8 cellular contexts compared by ENCODE assay signal in the genomic region with DNA sequence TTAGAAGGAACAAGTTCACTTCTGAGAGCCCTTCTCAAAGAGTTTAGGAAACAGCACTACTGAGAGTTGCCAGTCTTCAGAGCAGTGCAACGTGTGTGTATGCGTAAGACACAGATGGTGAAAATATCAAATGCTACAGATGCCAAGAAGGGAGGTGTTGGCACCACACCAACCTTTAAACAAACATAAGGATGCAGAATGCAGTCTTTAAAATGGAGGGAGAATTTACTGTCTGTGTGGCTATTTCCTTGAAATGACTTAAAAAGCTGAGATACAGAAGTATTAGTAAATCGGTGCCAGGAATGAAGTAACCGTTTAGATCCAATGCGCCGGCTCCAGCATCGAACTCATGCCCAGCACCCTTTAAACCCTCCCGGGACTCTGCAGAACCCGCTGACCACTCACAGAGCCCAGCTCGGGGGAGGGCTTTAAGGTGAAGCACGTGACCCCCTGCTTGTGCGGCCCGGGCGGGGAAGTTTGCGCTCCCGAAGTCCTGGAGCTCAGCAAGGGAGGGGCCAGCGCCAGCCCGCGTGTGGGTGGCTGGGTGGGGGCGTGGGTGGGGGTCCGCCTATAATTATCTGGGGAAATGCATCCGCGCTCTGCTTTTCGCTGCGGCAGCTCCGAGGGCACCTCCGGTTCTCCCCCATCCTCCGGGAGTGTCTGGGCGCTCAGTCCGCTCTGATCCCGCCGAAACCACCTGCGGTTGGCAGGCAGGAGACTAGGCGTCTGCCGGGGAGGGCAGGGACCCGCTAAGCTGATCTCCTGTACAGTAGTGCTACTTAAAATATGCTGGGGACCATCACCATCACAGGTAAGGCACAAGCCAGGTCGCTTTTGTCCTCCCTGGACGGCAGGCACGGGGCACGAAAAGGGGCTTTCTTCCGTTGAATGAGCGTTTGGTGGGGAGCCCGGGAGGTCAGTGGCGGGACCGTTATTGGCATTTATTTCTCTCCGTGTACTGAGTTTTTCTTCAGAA.
DNase-seq lines count a peak whose midpoint lies in the region; ATAC-seq and TF ChIP-seq lines count a peak whose summit lies in the region.

No MANE protein-coding gene starts in this region.

- TF ChIP-seq RAD21 in Ishikawa (IDR thresholded peaks at IDR 0.05; ENCODE audit: low read depth): no peak

- H3K4me1 ChIP-seq in urinary bladder (ENCODE audit: insufficient read depth): no peaks in the 10 kb centered on the region

- 1% methylated on average over 46 of the region's 46 CpGs for WGBS in urinary bladder

- no peak overlapping the region for H3K27ac Mint-ChIP-seq in CD4-positive, alpha-beta T cell
- no peak overlapping the region for H3K27ac Mint-ChIP-seq in activated CD4-positive, alpha-beta T cell treated with anti-CD3 and anti-CD28 coated beads, Interleukin-2, amount 10 ng/mL, durations not matched to agents 7 days and 5 days

- H3K9me3 Mint-ChIP-seq in CD4-positive, alpha-beta T cell: no peaks in the 10 kb centered on the region
- H3K9me3 Mint-ChIP-seq in activated CD4-positive, alpha-beta T cell treated with anti-CD3 and anti-CD28 coated beads, Interleukin-2, amount 10 ng/mL, durations not matched to agents 7 days and 5 days: no peaks in the 10 kb centered on the region

- CTCF ChIA-PET in CD4-positive, alpha-beta T cell (lab: Charles Lee): interaction anchor here (0.7 to 5.1 kb wide), 16 partner anchors 9 to 432 kb away, joined by 3 to 78 read pairs (median 4); no protein-coding TSS in a partner anchor
- CTCF ChIA-PET in activated CD4-positive, alpha-beta T cell treated with anti-CD3 and anti-CD28 coated beads, Interleukin-2, amount 10 ng/mL, durations not matched to agents 7 days and 5 days (lab: Charles Lee): interaction anchor here (0.5 to 6.6 kb wide), 29 partner anchors 9 to 508 kb away, joined by 3 to 64 read pairs (median 4); no protein-coding TSS in a partner anchor

- H3K4me1 Mint-ChIP-seq in CD4-positive, alpha-beta T cell (ENCODE audit: low read depth): peaks cover 22% of the 10 kb centered on the region
- H3K4me1 Mint-ChIP-seq in activated CD4-positive, alpha-beta T cell treated with anti-CD3 and anti-CD28 coated beads, Interleukin-2, amount 10 ng/mL, durations not matched to agents 7 days and 5 days: peaks cover 23% of the 10 kb centered on the region

- DNase-seq in CD4-positive, alpha-beta T cell: peak in 1 of 10 experiments; percentile 3
- peak; percentile 15 for DNase-seq in activated CD4-positive, alpha-beta T cell treated with anti-CD3 and anti-CD28 coated beads, Interleukin-2, amount 10 ng/mL, durations not matched to agents 7 days and 5 days
- DNase-seq in epithelial cell of proximal tubule (ENCODE audit: low read depth) (peak; percentile 16), mucosa of gallbladder (ENCODE audit: low spot score) (peak; percentile 67), NCI-H510A treated with DMSO at 0.1 percent for 48 hours (lab: John Stamatoyannopoulos, UW) (no peak)

- peak overlapping the region; percentile 83 for H3K4me3 Mint-ChIP-seq in CD4-positive, alpha-beta T cell
- peak overlapping the region; percentile 50 for H3K4me3 Mint-ChIP-seq in activated CD4-positive, alpha-beta T cell treated with anti-CD3 and anti-CD28 coated beads, Interleukin-2, amount 10 ng/mL, durations not matched to agents 7 days and 5 days

- H3K36me3 ChIP-seq in urinary bladder (ENCODE audit: insufficient read depth): no peaks in the 10 kb centered on the region

- no peaks in the 10 kb centered on the region for H3K9me3 ChIP-seq in CD4-positive, alpha-beta T cell (ENCODE audit: control insufficient read depth, low read length)

- peak; percentile 44 for ATAC-seq in CD4-positive, alpha-beta T cell (ENCODE audit: poor library complexity)
- ATAC-seq in GM18873 (IDR thresholded peaks at IDR 0.05; ENCODE audit: low FRiP score, unreplicated experiment): no peak

- peaks cover 58% of the 10 kb centered on the region for H3K27me3 Mint-ChIP-seq in CD4-positive, alpha-beta T cell
- H3K27me3 Mint-ChIP-seq in activated CD4-positive, alpha-beta T cell treated with anti-CD3 and anti-CD28 coated beads, Interleukin-2, amount 10 ng/mL, durations not matched to agents 7 days and 5 days: peaks cover 51% of the 10 kb centered on the region

- no peak overlapping the region for H3K27ac ChIP-seq in CD4-positive, alpha-beta T cell (ENCODE audit: low read depth, low read length)
- no peak overlapping the region for H3K27ac ChIP-seq in urinary bladder (ENCODE audit: low read depth)

- POLR2A ChIA-PET in CD4-positive, alpha-beta T cell (lab: Charles Lee): interaction anchor here (0.8 to 2.5 kb wide), 6 partner anchors 9 to 433 kb away, joined by 3 to 20 read pairs (median 5); no protein-coding TSS in a partner anchor
- POLR2A ChIA-PET in activated CD4-positive, alpha-beta T cell treated with anti-CD3 and anti-CD28 coated beads, Interleukin-2, amount 10 ng/mL, durations not matched to agents 7 days and 5 days (lab: Charles Lee): no interaction called here

- no peak for TF ChIP-seq CTCF in CD4-positive, alpha-beta T cell (IDR thresholded peaks at IDR 0.05)
- TF ChIP-seq CTCF in epithelial cell of proximal tubule (conservative IDR thresholded peaks at IDR 0.05; ENCODE audit: low read depth, low read length): no peak

- intact Hi-C loops in CD4-positive, alpha-beta T cell (cut with DNase I, micrococcal nuclease): no loop called here

- H3K27me3 ChIP-seq in CD4-positive, alpha-beta T cell (ENCODE audit: control insufficient read depth, insufficient read depth, low read length): peaks cover 26% of the 10 kb centered on the region

- TF ChIP-seq EP300 in Ishikawa (IDR thresholded peaks at IDR 0.05; ENCODE audit: borderline replicate concordance): no peak

- peak overlapping the region; percentile 73 for H3K4me3 ChIP-seq in epithelial cell of proximal tubule (ENCODE audit: low read depth, low read length)
- H3K4me3 ChIP-seq in urinary bladder (ENCODE audit: low read depth, low read length): peak overlapping the region; percentile 50

- no peaks in the 10 kb centered on the region for H3K36me3 Mint-ChIP-seq in CD4-positive, alpha-beta T cell (ENCODE audit: low read depth)
- no peaks in the 10 kb centered on the region for H3K36me3 Mint-ChIP-seq in activated CD4-positive, alpha-beta T cell treated with anti-CD3 and anti-CD28 coated beads, Interleukin-2, amount 10 ng/mL, durations not matched to agents 7 days and 5 days (ENCODE audit: low read depth)

TF ChIP-seq in Ishikawa, 13 proteins besides CTCF, POLR2A, EP300 and RAD21:
- TF ChIP-seq, protein P1, sequence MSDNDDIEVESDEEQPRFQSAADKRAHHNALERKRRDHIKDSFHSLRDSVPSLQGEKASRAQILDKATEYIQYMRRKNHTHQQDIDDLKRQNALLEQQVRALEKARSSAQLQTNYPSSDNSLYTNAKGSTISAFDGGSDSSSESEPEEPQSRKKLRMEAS (IDR thresholded peaks at IDR 0.05): peak; percentile 63
- TF ChIP-seq EGR1 (IDR thresholded peaks at IDR 0.05) (peak; percentile 48; the same call in 1 of the 2 replicates), TCF12 (IDR thresholded peaks at IDR 0.05; ENCODE audit: low read depth) (0 out of 2 replicates have a peak, but pooled peaks have one; percentile 10), NFIC (IDR thresholded peaks at IDR 0.05) (peak; percentile 47; the same call in 1 of the 2 replicates), CREB1 (IDR thresholded peaks at IDR 0.05; ENCODE audit: low read depth) (no peak)
- TF ChIP-seq, protein P2, sequence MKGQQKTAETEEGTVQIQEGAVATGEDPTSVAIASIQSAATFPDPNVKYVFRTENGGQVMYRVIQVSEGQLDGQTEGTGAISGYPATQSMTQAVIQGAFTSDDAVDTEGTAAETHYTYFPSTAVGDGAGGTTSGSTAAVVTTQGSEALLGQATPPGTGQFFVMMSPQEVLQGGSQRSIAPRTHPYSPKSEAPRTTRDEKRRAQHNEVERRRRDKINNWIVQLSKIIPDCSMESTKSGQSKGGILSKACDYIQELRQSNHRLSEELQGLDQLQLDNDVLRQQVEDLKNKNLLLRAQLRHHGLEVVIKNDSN (IDR thresholded peaks at IDR 0.05): peak; percentile 94
- TF ChIP-seq, protein P3, sequence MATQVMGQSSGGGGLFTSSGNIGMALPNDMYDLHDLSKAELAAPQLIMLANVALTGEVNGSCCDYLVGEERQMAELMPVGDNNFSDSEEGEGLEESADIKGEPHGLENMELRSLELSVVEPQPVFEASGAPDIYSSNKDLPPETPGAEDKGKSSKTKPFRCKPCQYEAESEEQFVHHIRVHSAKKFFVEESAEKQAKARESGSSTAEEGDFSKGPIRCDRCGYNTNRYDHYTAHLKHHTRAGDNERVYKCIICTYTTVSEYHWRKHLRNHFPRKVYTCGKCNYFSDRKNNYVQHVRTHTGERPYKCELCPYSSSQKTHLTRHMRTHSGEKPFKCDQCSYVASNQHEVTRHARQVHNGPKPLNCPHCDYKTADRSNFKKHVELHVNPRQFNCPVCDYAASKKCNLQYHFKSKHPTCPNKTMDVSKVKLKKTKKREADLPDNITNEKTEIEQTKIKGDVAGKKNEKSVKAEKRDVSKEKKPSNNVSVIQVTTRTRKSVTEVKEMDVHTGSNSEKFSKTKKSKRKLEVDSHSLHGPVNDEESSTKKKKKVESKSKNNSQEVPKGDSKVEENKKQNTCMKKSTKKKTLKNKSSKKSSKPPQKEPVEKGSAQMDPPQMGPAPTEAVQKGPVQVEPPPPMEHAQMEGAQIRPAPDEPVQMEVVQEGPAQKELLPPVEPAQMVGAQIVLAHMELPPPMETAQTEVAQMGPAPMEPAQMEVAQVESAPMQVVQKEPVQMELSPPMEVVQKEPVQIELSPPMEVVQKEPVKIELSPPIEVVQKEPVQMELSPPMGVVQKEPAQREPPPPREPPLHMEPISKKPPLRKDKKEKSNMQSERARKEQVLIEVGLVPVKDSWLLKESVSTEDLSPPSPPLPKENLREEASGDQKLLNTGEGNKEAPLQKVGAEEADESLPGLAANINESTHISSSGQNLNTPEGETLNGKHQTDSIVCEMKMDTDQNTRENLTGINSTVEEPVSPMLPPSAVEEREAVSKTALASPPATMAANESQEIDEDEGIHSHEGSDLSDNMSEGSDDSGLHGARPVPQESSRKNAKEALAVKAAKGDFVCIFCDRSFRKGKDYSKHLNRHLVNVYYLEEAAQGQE (IDR thresholded peaks at IDR 0.05; ENCODE audit: low read depth): no peak
